ENCODE assay signal across 10 cellular contexts in genomic region chr18:805008-805754, GRCh38. TPM values are rescaled to one million over a fixed set of nuclear protein-coding genes. Genes with fewer than 3 reads are reported as not detected.
A peak's percentile ranks its signal among the peaks of the same experiment; 100 is the strongest.
DNase-seq lines count a peak whose midpoint lies in the region; ATAC-seq, FAIRE-seq and TF ChIP-seq lines count a peak whose summit lies in the region.
"Had no signal": no experiment of that assay in that cellular context is flagged by ENCODE, and none has a peak within 500 bp of the region (broad histone marks: within the 10 kb centered on the region; RNA-seq: fewer than 3 reads in every experiment).

No MANE protein-coding gene starts in this region.

- peak; percentile 34 for ATAC-seq in GM19328 (IDR thresholded peaks at IDR 0.05; ENCODE audit: unreplicated experiment)
- peak; percentile 24 for ATAC-seq in HG03378 (IDR thresholded peaks at IDR 0.05; ENCODE audit: unreplicated experiment)
- no peak for ATAC-seq in gastroesophageal sphincter
- ATAC-seq in GM21737 (IDR thresholded peaks at IDR 0.05; ENCODE audit: unreplicated experiment) = no peak
- ATAC-seq in foreskin keratinocyte = no peak

- TF ChIP-seq POLR2A in gastroesophageal sphincter (IDR thresholded peaks at IDR 0.05) = no peak
- TF ChIP-seq POLR2A in H54 (IDR thresholded peaks at IDR 0.05; ENCODE audit: low read depth, low read length) = no peak

- TF ChIP-seq EP300 in gastroesophageal sphincter (IDR thresholded peaks at IDR 0.05) = no peak

- H3K36me3 Mint-ChIP-seq in CD4-positive, alpha-beta memory T cell = no peaks in the 10 kb centered on the region

- H3K4me1 ChIP-seq in CD4-positive, alpha-beta memory T cell (ENCODE audit: insufficient read depth, low read length) = peaks cover 50% of the 10 kb centered on the region
- peaks cover 4 to 81% (median 6%) of the 10 kb centered on the region in 3 donors for H3K4me1 ChIP-seq in gastroesophageal sphincter
- H3K4me1 ChIP-seq in foreskin keratinocyte = peaks cover 11% of the 10 kb centered on the region

- POLR2A ChIA-PET in CD4-positive, alpha-beta memory T cell (lab: Charles Lee; ENCODE audit: partially characterized antibody) = no interaction called here

- no peak for TF ChIP-seq CTCF in gastroesophageal sphincter (IDR thresholded peaks at IDR 0.05)
- TF ChIP-seq CTCF in foreskin keratinocyte (conservative IDR thresholded peaks at IDR 0.05) = no peak

- no peaks in the 10 kb centered on the region for H3K27me3 ChIP-seq in CD4-positive, alpha-beta memory T cell (ENCODE audit: insufficient read depth, low read length)
- H3K27me3 ChIP-seq in gastroesophageal sphincter = no peaks in the 10 kb centered on the region
- H3K27me3 ChIP-seq in foreskin keratinocyte = no peaks in the 10 kb centered on the region

- no peaks in the 10 kb centered on the region for H3K36me3 ChIP-seq in CD4-positive, alpha-beta memory T cell (ENCODE audit: insufficient read depth, low read length)
- no peaks in the 10 kb centered on the region for H3K36me3 ChIP-seq in gastroesophageal sphincter

- H3K4me1 Mint-ChIP-seq in CD4-positive, alpha-beta memory T cell = peaks cover 36 to 58% (median 47%) of the 10 kb centered on the region in 4 donors

- H3K9me3 ChIP-seq in CD4-positive, alpha-beta memory T cell (ENCODE audit: control insufficient read depth in 1 of 2, low read length in 2 of 2) = no peaks in the 10 kb centered on the region
- no peaks in the 10 kb centered on the region for H3K9me3 ChIP-seq in gastroesophageal sphincter

- H3K27ac Mint-ChIP-seq in CD4-positive, alpha-beta memory T cell = peak overlapping the region in 4 of 7 donors; percentile 5 to 73 (median 40)

- H3K27ac ChIP-seq in CD4-positive, alpha-beta memory T cell (ENCODE audit: low read depth, low read length) = no peak overlapping the region
- H3K27ac ChIP-seq in gastroesophageal sphincter = peak overlapping the region in 1 of 4 donors; percentile 24
- no peak overlapping the region for H3K27ac ChIP-seq in foreskin keratinocyte

- CTCF ChIA-PET in CD4-positive, alpha-beta memory T cell (lab: Charles Lee; ENCODE audit: partially characterized antibody) = interaction anchor here (0.8 to 5.0 kb wide), 3 partner anchors 11 to 64 kb away, joined by 3 to 22 read pairs (median 4); no protein-coding TSS in a partner anchor

- no peak overlapping the region for H3K4me3 ChIP-seq in CD4-positive, alpha-beta memory T cell (ENCODE audit: low read length in 2 of 2)
- H3K4me3 ChIP-seq in gastroesophageal sphincter = peak overlapping the region; percentile 18 to 22

- peaks cover 0 to 2% of the 10 kb centered on the region in 2 donors for H3K27me3 Mint-ChIP-seq in CD4-positive, alpha-beta memory T cell

- FAIRE-seq in H54 (lab: Jason Lieb, UNC) = no peak

- peak overlapping the region in 7 of 8 donors; percentile 42 to 73 (median 65) for H3K4me3 Mint-ChIP-seq in CD4-positive, alpha-beta memory T cell

- no peaks in the 10 kb centered on the region for H3K9me3 Mint-ChIP-seq in CD4-positive, alpha-beta memory T cell

- intact Hi-C loops in CD4-positive, alpha-beta memory T cell (cut with micrococcal nuclease) = no loop called here

- DNase-seq in CD4-positive, alpha-beta memory T cell = no peak
- no peak for DNase-seq in H54 (ENCODE audit: insufficient read length, low spot score)
- no peak for DNase-seq in foreskin keratinocyte
- DNase-seq in activated CD4-positive, CD25-positive, alpha-beta regulatory T cell (lab: John Stamatoyannopoulos, UW) = no peak
- DNase-seq: amniotic stem cell, NCI-H2081 had no signal

- WGBS in gastroesophageal sphincter (ENCODE audit: low coverage in 1 of 2), 2 donors = 64 to 65% methylated on average over 5 of the region's 5 CpGs

RNA-seq across cellular contexts. Expression of gene YES1, which starts 6.9 kb away (rescaled TPM):
- 1 to 10 TPM; 4.9 to 7.9 TPM for total RNA-seq in CD4-positive, alpha-beta memory T cell
- 1 to 10 TPM; 1.9 to 2.0 TPM for polyA plus RNA-seq in CD4-positive, alpha-beta memory T cell
- total RNA-seq in gastroesophageal sphincter = 100 to 1,000 TPM in 2 of 4 donors, 10 to 100 TPM in 2; 84.1 to 127 (median 96.8) TPM
- total RNA-seq in foreskin keratinocyte = 70.9 and 71.6 TPM in 2 replicates
- 14.2 and 16.2 TPM in 2 replicates for polyA plus RNA-seq in foreskin keratinocyte

Comparison
In these comparisons a context has a peak if more than half of its experiments do, and no peak if none do; other contexts are left out.
1. H3K4me3 ChIP-seq: peak in gastroesophageal sphincter (2 of 2); none in CD4-positive, alpha-beta memory T cell (0 of 2).
2. ATAC-seq: peak in GM19328 (single experiment) and HG03378 (single experiment); none in gastroesophageal sphincter (single experiment), GM21737 (single experiment) and foreskin keratinocyte (single experiment).